19 cellular contexts compared by ENCODE assay signal in the genomic region with DNA sequence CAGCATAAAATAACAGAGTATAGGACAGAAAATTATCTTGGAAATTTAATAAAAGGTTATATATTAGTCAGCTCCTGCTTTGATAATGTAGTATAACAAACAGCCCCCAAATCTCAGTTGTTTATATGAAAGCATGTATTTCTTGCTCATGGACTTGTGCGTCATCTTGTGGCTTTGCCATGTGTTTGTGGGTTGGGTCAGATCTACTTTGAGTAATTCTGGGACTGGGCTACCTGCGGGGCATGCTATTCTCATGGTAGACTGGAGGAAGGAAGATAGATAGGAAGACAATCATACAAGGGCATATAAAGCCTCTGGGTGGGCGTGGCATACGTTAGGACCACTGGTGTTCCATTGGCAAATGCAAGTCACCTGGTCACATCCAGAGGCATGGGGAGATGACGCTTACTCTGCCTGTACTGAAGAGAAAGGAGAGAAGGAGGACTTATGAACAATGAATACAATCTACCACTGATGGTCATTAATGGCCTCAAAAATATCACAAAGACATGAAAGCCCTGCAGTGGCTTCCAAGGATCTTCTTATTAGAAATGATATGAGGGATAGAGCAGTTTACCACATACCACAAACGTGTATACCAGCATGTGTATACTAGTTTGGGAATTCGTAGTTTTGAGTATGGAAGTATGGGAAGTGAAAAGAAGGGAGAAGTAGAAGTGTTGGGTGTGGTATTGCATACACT.
"Had no signal": no experiment of that assay in that cellular context is flagged by ENCODE, and none has a peak within 500 bp of the region (broad histone marks: within the 10 kb centered on the region; RNA-seq: fewer than 3 reads in every experiment).

No MANE protein-coding gene starts in this region.

- H3K27me3 Mint-ChIP-seq: naive thymus-derived CD4-positive, alpha-beta T cell; natural killer cell treated with Interleukin-12 subunit alpha and Interleukin-12 subunit beta and Interleukin-15 and Interleukin-18, amount 100 ng/mL, for 72 hours; progenitor cell of endocrine pancreas had no signal

- H3K27ac Mint-ChIP-seq: natural killer cell treated with Interleukin-12 subunit alpha and Interleukin-12 subunit beta and Interleukin-15 and Interleukin-18, amount 100 ng/mL, for 72 hours; progenitor cell of endocrine pancreas had no signal

- H3K9me3 Mint-ChIP-seq: natural killer cell treated with Interleukin-12 subunit alpha and Interleukin-12 subunit beta and Interleukin-15 and Interleukin-18, amount 100 ng/mL, for 72 hours had no signal

- DNase-seq: heart right ventricle; islet precursor cell; left ventricle myocardium inferior; mesendoderm; midbrain; mucosa of descending colon; naive thymus-derived CD4-positive, alpha-beta T cell; ovary; right lobe of liver; stimulated activated CD4-positive, alpha-beta T cell treated with anti-CD3 and anti-CD28 coated beads, Interleukin-2, amount 100 ng/mL, for 24 hours; stimulated activated CD4-positive, alpha-beta T cell treated with anti-CD3 and anti-CD28 coated beads, Interleukin-4, amount 100 ng/mL, for 1 hour; stimulated activated naive CD4-positive, alpha-beta T cell; stomach; testis; thyroid gland; transverse colon; upper lobe of left lung had no signal

- H3K36me3 Mint-ChIP-seq: natural killer cell treated with Interleukin-12 subunit alpha and Interleukin-12 subunit beta and Interleukin-15 and Interleukin-18, amount 100 ng/mL, for 72 hours had no signal

- H3K4me3 Mint-ChIP-seq: naive thymus-derived CD4-positive, alpha-beta T cell; natural killer cell treated with Interleukin-12 subunit alpha and Interleukin-12 subunit beta and Interleukin-15 and Interleukin-18, amount 100 ng/mL, for 72 hours had no signal

- ATAC-seq: heart right ventricle; mucosa of descending colon; naive thymus-derived CD4-positive, alpha-beta T cell; natural killer cell treated with Interleukin-12 subunit alpha and Interleukin-12 subunit beta and Interleukin-15 and Interleukin-18, amount 100 ng/mL, for 72 hours; right lobe of liver had no signal
